ENCODE assay signal across 18 cellular contexts in genomic region chr17:57236686-57237299, GRCh38.
"Had no signal": no experiment of that assay in that cellular context is flagged by ENCODE, and none has a peak within 500 bp of the region (broad histone marks: within the 10 kb centered on the region; RNA-seq: fewer than 3 reads in every experiment).

No MANE protein-coding gene starts in this region.

- H3K36me3 ChIP-seq: adrenal gland, cardiac muscle cell, gastroesophageal sphincter, heart right ventricle, neutrophil, tibial nerve had no signal

- DNase-seq: adrenal gland; endodermal cell; erythroblast; heart right ventricle; naive thymus-derived CD4-positive, alpha-beta T cell; posterior cingulate gyrus; stimulated activated CD4-positive, alpha-beta T cell treated with anti-CD3 and anti-CD28 coated beads, Interleukin-15, amount 100 ng/mL, for 24 hours; stimulated activated CD4-positive, alpha-beta T cell treated with anti-CD3 and anti-CD28 coated beads, Interleukin-4, amount 100 ng/mL, for 1 hour; stimulated activated naive CD4-positive, alpha-beta T cell treated with Interleukin-2 at 50 U/mL for 16 hours; substantia nigra had no signal

- H3K27me3 ChIP-seq: adrenal gland, cardiac muscle cell, neutrophil had no signal

- H3K9me3 ChIP-seq: adrenal gland, gastroesophageal sphincter, heart right ventricle, neutrophil, tibial nerve had no signal

- ATAC-seq: activated CD4-positive, CD25-positive, alpha-beta regulatory T cell treated with anti-CD3 and anti-CD28 coated beads, Interleukin-2, amount 50 U/mL, for 24 hours; activated T-helper 17 cell treated with anti-CD3 and anti-CD28 coated beads, Interleukin-2, amount 50 U/mL, for 72 hours; gastroesophageal sphincter; heart right ventricle; naive thymus-derived CD4-positive, alpha-beta T cell had no signal

- H3K4me3 ChIP-seq: adrenal gland, cardiac muscle cell, gastroesophageal sphincter, heart right ventricle, lung, skin epidermis, tibial nerve had no signal

- H3K27ac ChIP-seq: adrenal gland, cardiac muscle cell, gastroesophageal sphincter, heart right ventricle, neutrophil, skin epidermis, tibial nerve had no signal

- H3K4me1 ChIP-seq: adrenal gland, gastroesophageal sphincter, tibial nerve had no signal
